In the genomic region with DNA sequence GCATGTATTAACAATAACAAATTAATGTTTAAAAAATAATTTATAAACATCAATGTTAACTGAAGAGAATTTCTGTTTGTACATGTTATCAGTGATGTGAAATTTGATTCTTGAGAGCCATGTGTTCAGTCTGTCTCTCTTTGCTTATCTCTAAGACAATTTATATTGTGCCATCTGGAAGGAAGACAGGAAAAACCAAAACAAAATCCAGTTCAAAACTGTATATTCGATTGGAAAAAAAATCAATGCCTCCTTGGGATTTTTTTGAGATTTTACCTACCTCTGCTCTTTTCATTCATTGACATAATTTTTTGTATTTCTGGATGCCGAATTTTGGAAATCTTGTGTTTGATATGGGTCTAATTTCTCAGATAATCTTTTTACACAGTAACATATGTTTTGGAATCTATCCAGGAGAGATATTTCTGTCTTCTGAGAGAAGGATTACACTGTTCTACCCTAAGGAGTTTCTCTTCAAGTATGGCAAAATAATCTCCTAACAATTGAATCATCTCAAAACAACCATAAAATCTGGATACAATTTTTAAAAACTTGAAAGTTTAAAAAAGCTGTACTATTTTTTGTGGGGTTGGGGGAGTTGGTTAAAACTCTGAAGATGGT, we compare ENCODE assay signal across 26 cellular contexts.
DNase-seq lines count a peak whose midpoint lies in the region; ATAC-seq and TF ChIP-seq lines count a peak whose summit lies in the region.
"Had no signal": no experiment of that assay in that cellular context is flagged by ENCODE, and none has a peak within 500 bp of the region (broad histone marks: within the 10 kb centered on the region; RNA-seq: fewer than 3 reads in every experiment).

No MANE protein-coding gene starts in this region.

- H3K27me3 ChIP-seq in GM23248 (replicated peaks; ENCODE audit: insufficient read depth) (no peaks in the 10 kb centered on the region), upper lobe of right lung (peaks cover 3% of the 10 kb centered on the region)
- H3K27me3 ChIP-seq: stomach, tibial nerve had no signal

- 60 to 69% methylated on average over 2 of the region's 2 CpGs for WGBS in GM23248 (ENCODE audit: low coverage in 1 of 2, low lambda C conversion rate in 2 of 2, missing lambda C conversion rate in 2 of 2), 2 experiments

- H3K4me1 ChIP-seq in GM23248 (ENCODE audit: insufficient read depth) (peaks cover 6% of the 10 kb centered on the region; the same call in 1 of the 2 replicates), upper lobe of right lung (no peaks in the 10 kb centered on the region)
- H3K4me1 ChIP-seq: Caco-2 had no signal

- no peak overlapping the region for H3K4me2 ChIP-seq in GM23248 (ENCODE audit: unreplicated experiment)

- H3K4me3 ChIP-seq in GM23248: no peak overlapping the region
- H3K4me3 ChIP-seq in upper lobe of right lung: no peak overlapping the region
- H3K4me3 ChIP-seq: ovary, stomach, tibial nerve had no signal

- no peak for TF ChIP-seq CTCF in nephron (IDR thresholded peaks at IDR 0.05; ENCODE audit: unreplicated experiment in 3 of 3)
- TF ChIP-seq CTCF in upper lobe of right lung (IDR thresholded peaks at IDR 0.05): no peak

- H3K4me3 Mint-ChIP-seq in nephron (peak overlapping the region in 1 of 3 experiments; percentile 23), T-cell (no peak overlapping the region)
- H3K4me3 Mint-ChIP-seq: activated naive CD8-positive, alpha-beta T cell treated with anti-CD3 and anti-CD28 coated beads, Interleukin-2, amount 10 ng/mL, durations not matched to agents 7 days and 5 days; natural killer cell treated with Interleukin-12 subunit alpha and Interleukin-12 subunit beta and Interleukin-15 and Interleukin-18, amount 100 ng/mL, for 72 hours; T-helper 2 cell treated with Interferon-gamma antibody and Interleukin-4, amounts not matched to agents 5 μg/mL and 100 μg/mL, for 36 hours had no signal

- POLR2A ChIA-PET in T-cell (lab: Charles Lee): no interaction called here

- in situ Hi-C loops in GM23248 (cut with MboI): no loop called here

- H4K20me1 ChIP-seq in GM23248 (ENCODE audit: insufficient read depth): no peaks in the 10 kb centered on the region

- H3K27ac ChIP-seq in GM23248 (no peak overlapping the region), upper lobe of right lung (no peak overlapping the region)
- H3K27ac ChIP-seq: ovary, stomach, tibial nerve had no signal

- peaks cover 6% of the 10 kb centered on the region; the same call in 1 of the 2 replicates for H3F3A ChIP-seq in GM23248 (ENCODE audit: insufficient read depth)

- no peaks in the 10 kb centered on the region for H3K27me3 Mint-ChIP-seq in nephron (ENCODE audit: low read depth)
- H3K27me3 Mint-ChIP-seq in T-cell: no peaks in the 10 kb centered on the region
- H3K27me3 Mint-ChIP-seq: natural killer cell treated with Interleukin-12 subunit alpha and Interleukin-12 subunit beta and Interleukin-15 and Interleukin-18, amount 100 ng/mL, for 72 hours had no signal

- DNase-seq in GM23248 (no peak), NCI-H524 treated with DMSO at 0.1 percent for 48 hours (lab: John Stamatoyannopoulos, UW) (peak; percentile 69), cerebellar cortex (ENCODE audit: low spot score) (peak; percentile 62), T-cell (no peak), nucleus accumbens (lab: John Stamatoyannopoulos, UW) (no peak), upper lobe of right lung (no peak)
- DNase-seq: activated CD4-positive, alpha-beta T cell treated with anti-CD3 and anti-CD28 coated beads for 4 hours; activated CD8-positive, alpha-beta memory T cell treated with anti-CD3 and anti-CD28 coated beads for 24 hours; activated effector memory CD4-positive, alpha-beta T cell treated with Interleukin-2 at 50 U/mL for 16 hours; activated naive CD8-positive, alpha-beta T cell treated with anti-CD3 and anti-CD28 coated beads, Interleukin-2, amount 10 ng/mL, durations not matched to agents 7 days and 5 days; Caco-2; cerebellar nuclear complex; DND-41; NCI-H1930; NCI-H345; ovary; retina; small intestine; stimulated activated CD4-positive, alpha-beta T cell treated with anti-CD3 and anti-CD28 coated beads, Interleukin-1b, Interleukin-23, amount 100 ng/mL, for 48 hours; stimulated activated CD8-positive, alpha-beta memory T cell treated with anti-CD3 and anti-CD28 coated beads, Interleukin-4, amount 100 ng/mL, for 48 hours; stomach had no signal

- H3K9ac ChIP-seq in GM23248: no peak overlapping the region

- H3K36me3 Mint-ChIP-seq in nephron (ENCODE audit: low read depth): no peaks in the 10 kb centered on the region
- H3K36me3 Mint-ChIP-seq in T-cell: no peaks in the 10 kb centered on the region
- H3K36me3 Mint-ChIP-seq: activated naive CD8-positive, alpha-beta T cell treated with anti-CD3 and anti-CD28 coated beads, Interleukin-2, amount 10 ng/mL, durations not matched to agents 7 days and 5 days; natural killer cell treated with Interleukin-12 subunit alpha and Interleukin-12 subunit beta and Interleukin-15 and Interleukin-18, amount 100 ng/mL, for 72 hours had no signal

- CTCF ChIA-PET in T-cell (lab: Charles Lee): no interaction called here

- no peak for ATAC-seq in T-cell (replicated peaks in 1 of 4)
- ATAC-seq in upper lobe of right lung: no peak
- ATAC-seq: HepG2; natural killer cell treated with Interleukin-12 subunit alpha and Interleukin-12 subunit beta and Interleukin-15 and Interleukin-18, amount 100 ng/mL, for 72 hours had no signal

- peak overlapping the region; percentile 58 for H2AFZ ChIP-seq in GM23248

- H3K36me3 ChIP-seq in GM23248 (ENCODE audit: low read depth): no peaks in the 10 kb centered on the region
- no peaks in the 10 kb centered on the region for H3K36me3 ChIP-seq in upper lobe of right lung
- H3K36me3 ChIP-seq: ovary, stomach, tibial nerve had no signal

- intact Hi-C loops in upper lobe of right lung (cut with DNase I): no loop called here

- H3K9me2 ChIP-seq in GM23248 (ENCODE audit: insufficient read depth): no peaks in the 10 kb centered on the region

- H3K9me3 ChIP-seq in GM23248 (ENCODE audit: low read depth) (no peaks in the 10 kb centered on the region), upper lobe of right lung (no peaks in the 10 kb centered on the region)
- H3K9me3 ChIP-seq: Caco-2, ovary, stomach, tibial nerve had no signal

- H3K27ac Mint-ChIP-seq in nephron (peak overlapping the region; percentile 70 to 87 (median 85)), T-cell (no peak overlapping the region)
- H3K27ac Mint-ChIP-seq: activated naive CD8-positive, alpha-beta T cell treated with anti-CD3 and anti-CD28 coated beads, Interleukin-2, amount 10 ng/mL, durations not matched to agents 7 days and 5 days; natural killer cell treated with Interleukin-12 subunit alpha and Interleukin-12 subunit beta and Interleukin-15 and Interleukin-18, amount 100 ng/mL, for 72 hours; T-helper 2 cell treated with Interferon-gamma antibody and Interleukin-4, amounts not matched to agents 5 μg/mL and 100 μg/mL, for 36 hours had no signal

- H3K4me1 Mint-ChIP-seq in nephron (peaks cover 18% of the 10 kb centered on the region), T-cell (no peaks in the 10 kb centered on the region)
- H3K4me1 Mint-ChIP-seq: activated naive CD8-positive, alpha-beta T cell treated with anti-CD3 and anti-CD28 coated beads, Interleukin-2, amount 10 ng/mL, durations not matched to agents 7 days and 5 days had no signal

- H3K9me3 Mint-ChIP-seq in nephron (no peaks in the 10 kb centered on the region), T-cell (peaks cover 0 to 5% (median 2%) of the 10 kb centered on the region in 3 donors)
- H3K9me3 Mint-ChIP-seq: activated naive CD8-positive, alpha-beta T cell treated with anti-CD3 and anti-CD28 coated beads, Interleukin-2, amount 10 ng/mL, durations not matched to agents 7 days and 5 days; T-helper 2 cell treated with Interferon-gamma antibody and Interleukin-4, amounts not matched to agents 5 μg/mL and 100 μg/mL, for 36 hours had no signal

- H3K79me2 ChIP-seq in GM23248 (ENCODE audit: insufficient read depth): no peaks in the 10 kb centered on the region

Comparison
In these comparisons a context has a peak if more than half of its experiments do, and no peak if none do; other contexts are left out.
1. DNase-seq: peak in NCI-H524 treated with DMSO at 0.1 percent for 48 hours (single experiment) and cerebellar cortex (single experiment); none in GM23248 (single experiment), T-cell (0 of 34), nucleus accumbens (0 of 56) and upper lobe of right lung (single experiment).
2. H3K27ac Mint-ChIP-seq: peak in nephron (3 of 3); none in T-cell (0 of 2).